Comparison of ENCODE assay signal across 8 cellular contexts in the genomic region with DNA sequence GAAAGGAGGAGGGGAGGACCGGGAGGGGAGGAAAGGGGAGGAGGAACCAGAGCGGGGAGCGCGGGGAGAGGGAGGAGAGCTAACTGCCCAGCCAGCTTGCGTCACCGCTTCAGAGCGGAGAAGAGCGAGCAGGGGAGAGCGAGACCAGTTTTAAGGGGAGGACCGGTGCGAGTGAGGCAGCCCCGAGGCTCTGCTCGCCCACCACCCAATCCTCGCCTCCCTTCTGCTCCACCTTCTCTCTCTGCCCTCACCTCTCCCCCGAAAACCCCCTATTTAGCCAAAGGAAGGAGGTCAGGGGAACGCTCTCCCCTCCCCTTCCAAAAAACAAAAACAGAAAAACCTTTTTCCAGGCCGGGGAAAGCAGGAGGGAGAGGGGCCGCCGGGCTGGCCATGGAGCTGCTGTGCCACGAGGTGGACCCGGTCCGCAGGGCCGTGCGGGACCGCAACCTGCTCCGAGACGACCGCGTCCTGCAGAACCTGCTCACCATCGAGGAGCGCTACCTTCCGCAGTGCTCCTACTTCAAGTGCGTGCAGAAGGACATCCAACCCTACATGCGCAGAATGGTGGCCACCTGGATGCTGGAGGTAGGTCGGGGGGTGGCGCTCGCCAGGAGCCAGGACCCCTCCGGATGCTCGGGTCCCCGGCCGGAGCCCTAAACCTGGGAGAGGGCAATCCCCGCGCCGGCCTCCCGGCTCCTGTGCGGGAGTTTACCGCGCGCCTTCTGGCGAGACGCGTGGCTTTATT. TPM values are rescaled to one million over a fixed set of nuclear protein-coding genes. Genes with fewer than 3 reads are reported as not detected.
A peak's percentile ranks its signal among the peaks of the same experiment; 100 is the strongest.
DNase-seq lines count a peak whose midpoint lies in the region; ATAC-seq and TF ChIP-seq lines count a peak whose summit lies in the region.

A gene (plus strand): TSS at position 112 of the 745 bp plus-strand sequence. CDS start 279 bp downstream, at position 391.

- peak within 1 kb of the TSS; percentile 95 for H3K4me3 Mint-ChIP-seq in activated T-cell treated with anti-CD3 and anti-CD28 coated beads, Interleukin-2, amount 50 U/mL, for 24 hours

- H3K36me3 ChIP-seq in esophagus (ENCODE audit: control insufficient read depth in 2 of 2, insufficient read depth in 2 of 2, low read length in 1 of 2) = peaks cover 0 to 3% of the 10 kb centered on the region in 2 donors
- H3K36me3 ChIP-seq in mucosa of descending colon (ENCODE audit: low read depth) = no peaks in the 10 kb centered on the region

- peak within 1 kb of the TSS; percentile 100 for H3K27ac Mint-ChIP-seq in activated T-cell treated with anti-CD3 and anti-CD28 coated beads, Interleukin-2, amount 50 U/mL, for 24 hours

- peak within 1 kb of the TSS; percentile 91 to 93 for H3K27ac ChIP-seq in esophagus (ENCODE audit: low read depth in 2 of 2, low read length in 1 of 2)

- TF ChIP-seq CTCF in mucosa of descending colon (IDR thresholded peaks at IDR 0.05) = no peak

- peaks cover 62% of the 10 kb centered on the region for H3K36me3 Mint-ChIP-seq in activated T-cell treated with anti-CD3 and anti-CD28 coated beads, Interleukin-2, amount 50 U/mL, for 24 hours (ENCODE audit: low read depth)

- H3K9me3 ChIP-seq in esophagus (ENCODE audit: control insufficient read depth in 2 of 2, insufficient read depth in 1 of 2, low read depth in 1 of 2, low read length in 1 of 2) (no peaks in the 10 kb centered on the region), mucosa of descending colon (no peaks in the 10 kb centered on the region)

- peaks cover 42% of the 10 kb centered on the region for H3K4me1 Mint-ChIP-seq in activated T-cell treated with anti-CD3 and anti-CD28 coated beads, Interleukin-2, amount 50 U/mL, for 24 hours (ENCODE audit: low read depth)

- no peaks in the 10 kb centered on the region for H3K27me3 Mint-ChIP-seq in activated T-cell treated with anti-CD3 and anti-CD28 coated beads, Interleukin-2, amount 50 U/mL, for 24 hours

- H3K9me3 Mint-ChIP-seq in activated T-cell treated with anti-CD3 and anti-CD28 coated beads, Interleukin-2, amount 50 U/mL, for 24 hours = no peaks in the 10 kb centered on the region

- 0% methylated on average over 49 to 52 of the region's 52 CpGs for WGBS in esophagus, 2 donors

- peaks cover 0 to 7% of the 10 kb centered on the region in 2 donors for H3K27me3 ChIP-seq in esophagus (ENCODE audit: control insufficient read depth in 1 of 2, insufficient read depth in 2 of 2, low read length in 2 of 2)

- peaks cover 4 to 12% of the 10 kb centered on the region in 2 donors for H3K4me1 ChIP-seq in esophagus (ENCODE audit: control insufficient read depth in 2 of 2, insufficient read depth in 2 of 2, low read length in 1 of 2)
- H3K4me1 ChIP-seq in mucosa of descending colon (ENCODE audit: low read depth) = peaks cover 50% of the 10 kb centered on the region

- DNase-seq in Ammon's horn (ENCODE audit: low spot score) = peak; percentile 95
- peak; percentile 55 for DNase-seq in NCI-H1105 (lab: John Stamatoyannopoulos, UW)
- peak; percentile 84 for DNase-seq in activated T-cell treated with anti-CD3 and anti-CD28 coated beads, Interleukin-2, amount 50 U/mL, for 24 hours
- peak; percentile 89 to 94 (median 90) for DNase-seq in mucosa of descending colon
- DNase-seq in stimulated activated CD8-positive, alpha-beta memory T cell treated with anti-CD3 and anti-CD28 coated beads, Interleukin-4, amount 100 ng/mL, for 4 hours (ENCODE audit: low read depth in 2 of 2, low spot score in 1 of 2) = peak; percentile 47 to 58
- no peak for DNase-seq in middle frontal gyrus (ENCODE audit: extremely low spot score, low spot score)

- intact Hi-C loops in mucosa of descending colon (cut with DNase I, micrococcal nuclease) = no loop called here

- ATAC-seq in GM19452 (IDR thresholded peaks at IDR 0.05; ENCODE audit: unreplicated experiment) (peak; percentile 25), mucosa of descending colon (peak; percentile 64)

- H3K4me3 ChIP-seq in esophagus (ENCODE audit: low read depth in 1 of 2, low read length in 2 of 2) = peak within 1 kb of the TSS; percentile 71 to 86
- peak within 1 kb of the TSS; percentile 78 for H3K4me3 ChIP-seq in mucosa of descending colon

RNA-seq across cellular contexts. Expression of the gene that starts here (rescaled TPM):
- polyA plus RNA-seq in esophagus = 1 to 10 TPM; 5.7 to 6.1 TPM
- total RNA-seq in mucosa of descending colon = 100 to 1,000 TPM; 105 to 236 (median 130) TPM
